ENCODE assay signal across 9 cellular contexts in genomic region chr18:7566244-7566586, GRCh38. TPM values are rescaled to one million over a fixed set of nuclear protein-coding genes. Genes with fewer than 3 reads are reported as not detected.
DNase-seq lines count a peak whose midpoint lies in the region; ATAC-seq, FAIRE-seq and TF ChIP-seq lines count a peak whose summit lies in the region.
"Had no signal": no experiment of that assay in that cellular context is flagged by ENCODE, and none has a peak within 500 bp of the region (broad histone marks: within the 10 kb centered on the region; RNA-seq: fewer than 3 reads in every experiment).

No MANE protein-coding gene starts in this region.

- H3K27me3 ChIP-seq in cardiac muscle cell (no peaks in the 10 kb centered on the region), mucosa of rectum (ENCODE audit: control insufficient read depth in 2 of 2, insufficient read depth in 2 of 2, low read length in 2 of 2) (peaks cover 12 to 15% of the 10 kb centered on the region in 2 donors), upper lobe of left lung (peaks cover 0 to 9% (median 0%) of the 10 kb centered on the region in 4 donors)

- peak overlapping the region; percentile 68 to 73 for H3K9ac ChIP-seq in mucosa of rectum (ENCODE audit: low read depth in 1 of 2, low read length in 2 of 2)

- intact Hi-C loops in cardiac septum (cut with DNase I) = loop anchor here (2.0 to 5.0 kb wide), 3 partner anchors 41 to 195 kb away; no protein-coding TSS in a partner anchor

- H3K27ac ChIP-seq in cardiac muscle cell = peak overlapping the region; percentile 93
- peak overlapping the region; percentile 90 to 98 for H3K27ac ChIP-seq in coronary artery
- H3K27ac ChIP-seq in mucosa of rectum (ENCODE audit: low read depth in 2 of 2, low read length in 2 of 2) = peak overlapping the region; percentile 75 to 80
- H3K27ac ChIP-seq in upper lobe of left lung = peak overlapping the region; percentile 95 to 98 (median 98)

- no peak for ATAC-seq in upper lobe of left lung (ENCODE audit: low FRiP score in 2 of 2)
- ATAC-seq in HG02571 (IDR thresholded peaks at IDR 0.05; ENCODE audit: unreplicated experiment) = no peak

- 5 to 13% methylated on average over 7 of the region's 7 CpGs for WGBS in upper lobe of left lung, 2 donors

- FAIRE-seq in D721Med (lab: Jason Lieb, UNC) = no peak
- FAIRE-seq: endometrium had no signal

- TF ChIP-seq CTCF in cardiac muscle cell (IDR thresholded peaks at IDR 0.05; ENCODE audit: low read depth, low read length) (no peak), coronary artery (IDR thresholded peaks at IDR 0.05) (no peak), upper lobe of left lung (IDR thresholded peaks at IDR 0.05) (no peak), D721Med (IDR thresholded peaks at IDR 0.05; ENCODE audit: insufficient read depth, missing control alignments) (no peak)

- TF ChIP-seq POLR2A in upper lobe of left lung (IDR thresholded peaks at IDR 0.05) = no peak

- H3K9me3 ChIP-seq in cardiac muscle cell (ENCODE audit: low read depth) (no peaks in the 10 kb centered on the region), mucosa of rectum (ENCODE audit: control insufficient read depth in 2 of 2, low read length in 2 of 2) (no peaks in the 10 kb centered on the region), upper lobe of left lung (no peaks in the 10 kb centered on the region)

- no peaks in the 10 kb centered on the region for H3K36me3 ChIP-seq in cardiac muscle cell
- no peaks in the 10 kb centered on the region for H3K36me3 ChIP-seq in mucosa of rectum (ENCODE audit: control insufficient read depth in 2 of 2, insufficient read depth in 2 of 2, low read length in 2 of 2)
- no peaks in the 10 kb centered on the region for H3K36me3 ChIP-seq in upper lobe of left lung

- H3K4me1 ChIP-seq in cardiac muscle cell (ENCODE audit: low read depth) (peaks cover 18% of the 10 kb centered on the region), mucosa of rectum (ENCODE audit: control insufficient read depth in 2 of 2, insufficient read depth in 2 of 2, low read length in 2 of 2) (peaks cover 0 to 6% of the 10 kb centered on the region in 2 donors), upper lobe of left lung (peaks cover 9 to 25% (median 18%) of the 10 kb centered on the region in 4 donors)

- H3K4me3 ChIP-seq in cardiac muscle cell (peak overlapping the region; percentile 91), coronary artery (peak overlapping the region; percentile 87), mucosa of rectum (ENCODE audit: low read length in 2 of 2) (peak overlapping the region; percentile 64 to 78), upper lobe of left lung (peak overlapping the region; percentile 33 to 92 (median 72))

- DNase-seq in cardiac muscle cell (ENCODE audit: low read depth in 1 of 2, low spot score in 1 of 2) (peak in 1 of 2 donors; percentile 26), cardiac septum (ENCODE audit: low spot score) (no peak), coronary artery (ENCODE audit: low spot score) (no peak), upper lobe of left lung (no peak), D721Med (ENCODE audit: insufficient read length, low spot score) (no peak), NCI-H226 (no peak)

- TF ChIP-seq EP300 in upper lobe of left lung (IDR thresholded peaks at IDR 0.05) = no peak

RNA-seq across cellular contexts. Expression of gene PTPRM, which starts 0.9 kb away (rescaled TPM):
- total RNA-seq in cardiac muscle cell (37.0 and 48.8 TPM in 2 replicates), cardiac septum (132 TPM), upper lobe of left lung (100 to 1,000 TPM in 5 of 6 donors, 10 to 100 TPM in 1; 82.0 to 201 (median 154) TPM)
- polyA plus RNA-seq in cardiac muscle cell = 26.5 and 32.2 TPM in 2 replicates
